In genomic region chr2:3619661-3620060, GRCh38 we compare ENCODE assay signal across 8 cellular contexts. TPM values are rescaled to one million over a fixed set of nuclear protein-coding genes. Genes with fewer than 3 reads are reported as not detected.
"Had no signal": no experiment of that assay in that cellular context is flagged by ENCODE, and none has a peak within 500 bp of the region (broad histone marks: within the 10 kb centered on the region; RNA-seq: fewer than 3 reads in every experiment).

No MANE protein-coding gene starts in this region.

RNA-seq across cellular contexts. Expression of gene COLEC11, which starts 24.7 kb away (rescaled TPM):
- total RNA-seq: LHCN-M2, MCF 10A, SJSA1 had no signal

RNA-seq across cellular contexts. Expression of gene ALLC, which starts 38.3 kb away (rescaled TPM):
- total RNA-seq: LHCN-M2, MCF 10A, NCI-H460, OCI-LY7, PC-9, Right ventricle myocardium superior, SJSA1 had no signal
- polyA plus RNA-seq: SK-N-SH had no signal
